ENCODE assay signal across 29 cellular contexts in the genomic region with DNA sequence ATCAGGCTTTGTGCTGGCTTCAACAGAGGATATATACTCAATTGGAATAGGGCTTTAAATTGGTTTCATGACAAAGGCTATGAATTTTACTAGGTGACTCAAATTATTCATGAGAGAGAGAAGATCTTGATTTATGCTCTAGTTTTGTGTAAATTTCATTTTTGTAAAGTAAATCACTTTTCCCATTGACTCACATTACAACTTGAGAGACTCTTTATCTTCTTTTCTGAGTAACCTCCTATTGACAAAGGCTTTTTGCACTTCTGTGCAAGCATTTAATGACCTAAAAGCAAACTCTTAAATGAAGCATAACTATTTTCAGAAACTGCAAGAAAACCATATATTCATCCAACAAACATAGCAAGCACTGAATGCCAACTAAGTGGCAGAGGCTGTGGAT.
"Had no signal": no experiment of that assay in that cellular context is flagged by ENCODE, and none has a peak within 500 bp of the region (broad histone marks: within the 10 kb centered on the region; RNA-seq: fewer than 3 reads in every experiment).

No MANE protein-coding gene starts in this region.

- ATAC-seq: stimulated activated effector memory CD8-positive, alpha-beta T cell treated with anti-CD3 and anti-CD28 coated beads, Interleukin-12 subunit alpha, Interleukin-12 subunit beta, amount 100 ng/mL, for 72 hours; stimulated activated memory B cell treated with anti-CD40 and anti-IgM and Interleukin-4, amounts not matched to agents 10 μg/mL and 1 μg/mL and 100 μg/mL, for 72 hours; stimulated activated naive B cell treated with anti-CD40 and anti-IgM and Interleukin-4, amounts not matched to agents 10 μg/mL and 1 μg/mL and 100 μg/mL, for 72 hours; stimulated activated naive CD8-positive, alpha-beta T cell treated with anti-CD3 and anti-CD28 coated beads, Interleukin-15, amount 100 ng/mL, for 72 hours; stimulated activated naive CD8-positive, alpha-beta T cell treated with anti-CD3 and anti-CD28 coated beads, Interleukin-15, Interleukin-2, amounts not matched to agents 100 U/mL and 50 U/mL, for 24 hours; upper lobe of right lung had no signal

- H3K4me1 ChIP-seq: suprapubic skin, testis, thyroid gland, tibial artery, tibial nerve, transverse colon, upper lobe of left lung, upper lobe of right lung, uterus, vagina had no signal

- H3K27me3 ChIP-seq: stomach, suprapubic skin, testis, thyroid gland, tibial artery, tibial nerve, transverse colon, upper lobe of left lung, upper lobe of right lung, uterus, vagina had no signal

- H3K36me3 Mint-ChIP-seq: stimulated activated effector memory CD8-positive, alpha-beta T cell treated with anti-CD3 and anti-CD28 coated beads, Interleukin-12 subunit alpha, Interleukin-12 subunit beta, amount 100 ng/mL, for 72 hours; stimulated activated memory B cell treated with anti-CD40 and anti-IgM and Interleukin-4, amounts not matched to agents 10 μg/mL and 1 μg/mL and 100 μg/mL, for 72 hours; stimulated activated naive B cell treated with anti-CD40 and anti-IgM and Interleukin-4, amounts not matched to agents 10 μg/mL and 1 μg/mL and 100 μg/mL, for 72 hours; type B pancreatic cell had no signal

- H3K4me1 Mint-ChIP-seq: stimulated activated effector memory CD8-positive, alpha-beta T cell treated with anti-CD3 and anti-CD28 coated beads, Interleukin-12 subunit alpha, Interleukin-12 subunit beta, amount 100 ng/mL, for 72 hours; stimulated activated memory B cell treated with anti-CD40 and anti-IgM and Interleukin-4, amounts not matched to agents 10 μg/mL and 1 μg/mL and 100 μg/mL, for 72 hours; stimulated activated naive B cell treated with anti-CD40 and anti-IgM and Interleukin-4, amounts not matched to agents 10 μg/mL and 1 μg/mL and 100 μg/mL, for 72 hours; stimulated activated naive CD8-positive, alpha-beta T cell treated with anti-CD3 and anti-CD28 coated beads, Interleukin-15, amount 100 ng/mL, for 72 hours had no signal

- H3K9me3 ChIP-seq: stomach, suprapubic skin, testis, thoracic aorta, thyroid gland, tibial artery, transverse colon, upper lobe of left lung, upper lobe of right lung, uterus, vagina had no signal

- H3K36me3 ChIP-seq: stomach, suprapubic skin, thoracic aorta, thyroid gland, tibial artery, tibial nerve, transverse colon, upper lobe of left lung, upper lobe of right lung, uterus, vagina had no signal

- H3K9me3 Mint-ChIP-seq: stimulated activated effector memory CD8-positive, alpha-beta T cell treated with anti-CD3 and anti-CD28 coated beads, Interleukin-12 subunit alpha, Interleukin-12 subunit beta, amount 100 ng/mL, for 72 hours; stimulated activated memory B cell treated with anti-CD40 and anti-IgM and Interleukin-4, amounts not matched to agents 10 μg/mL and 1 μg/mL and 100 μg/mL, for 72 hours; stimulated activated naive CD8-positive, alpha-beta T cell treated with anti-CD3 and anti-CD28 coated beads, Interleukin-15, Interleukin-2, amounts not matched to agents 100 ng/mL and 50 ng/mL, for 24 hours; type B pancreatic cell had no signal

- H3K4me3 Mint-ChIP-seq: stimulated activated effector memory CD8-positive, alpha-beta T cell treated with anti-CD3 and anti-CD28 coated beads, Interleukin-12 subunit alpha, Interleukin-12 subunit beta, amount 100 ng/mL, for 72 hours; stimulated activated memory B cell treated with anti-CD40 and anti-IgM and Interleukin-4, amounts not matched to agents 10 μg/mL and 1 μg/mL and 100 μg/mL, for 72 hours; stimulated activated naive B cell treated with anti-CD40 and anti-IgM and Interleukin-4, amounts not matched to agents 10 μg/mL and 1 μg/mL and 100 μg/mL, for 72 hours; stimulated activated naive CD8-positive, alpha-beta T cell treated with anti-CD3 and anti-CD28 coated beads, Interleukin-15, amount 100 ng/mL, for 72 hours; stimulated activated naive CD8-positive, alpha-beta T cell treated with anti-CD3 and anti-CD28 coated beads, Interleukin-15, Interleukin-2, amounts not matched to agents 100 ng/mL and 50 ng/mL, for 24 hours; type B pancreatic cell had no signal

- FAIRE-seq: urothelium cell line had no signal

- H3K27ac Mint-ChIP-seq: stimulated activated effector memory CD8-positive, alpha-beta T cell treated with anti-CD3 and anti-CD28 coated beads, Interleukin-12 subunit alpha, Interleukin-12 subunit beta, amount 100 ng/mL, for 72 hours; stimulated activated memory B cell treated with anti-CD40 and anti-IgM and Interleukin-4, amounts not matched to agents 10 μg/mL and 1 μg/mL and 100 μg/mL, for 72 hours; stimulated activated naive B cell treated with anti-CD40 and anti-IgM and Interleukin-4, amounts not matched to agents 10 μg/mL and 1 μg/mL and 100 μg/mL, for 72 hours; stimulated activated naive CD8-positive, alpha-beta T cell treated with anti-CD3 and anti-CD28 coated beads, Interleukin-15, amount 100 ng/mL, for 72 hours; stimulated activated naive CD8-positive, alpha-beta T cell treated with anti-CD3 and anti-CD28 coated beads, Interleukin-15, Interleukin-2, amounts not matched to agents 100 ng/mL and 50 ng/mL, for 24 hours; type B pancreatic cell had no signal

- DNase-seq: stimulated activated CD4-positive, alpha-beta T cell treated with anti-CD3 and anti-CD28 coated beads, Interleukin-2, amount 100 ng/mL, for 48 hours; stimulated activated CD4-positive, alpha-beta T cell treated with anti-CD3 and anti-CD28 coated beads, Interleukin-4, amount 100 ng/mL, for 1 hour; stimulated activated CD4-positive, alpha-beta T cell treated with anti-CD3 and anti-CD28 coated beads, Interleukin-4, amount 100 ng/mL, for 24 hours; stimulated activated CD4-positive, alpha-beta T cell treated with anti-CD3 and anti-CD28 coated beads, Interleukin-4, amount 100 ng/mL, for 4 hours; stimulated activated CD8-positive, alpha-beta memory T cell treated with anti-CD3 and anti-CD28 coated beads, Interleukin-4, amount 100 ng/mL, for 48 hours; stimulated activated naive B cell treated with anti-CD40 and anti-IgM and Interleukin-4, amounts not matched to agents 10 μg/mL and 1 μg/mL and 100 μg/mL, for 72 hours; stimulated activated naive CD4-positive, alpha-beta T cell; stimulated activated naive CD4-positive, alpha-beta T cell treated with Interleukin-2 at 50 U/mL for 16 hours; stimulated activated naive CD8-positive, alpha-beta T cell treated with anti-CD3 and anti-CD28 coated beads, Interleukin-15, amount 100 ng/mL, for 72 hours; stimulated activated naive CD8-positive, alpha-beta T cell treated with anti-CD3 and anti-CD28 coated beads, Interleukin-15, Interleukin-2, amounts not matched to agents 100 U/mL and 50 U/mL, for 24 hours; stomach; substantia nigra; testis; thyroid gland; tibial artery; transverse colon; trophoblast cell; upper lobe of left lung; upper lobe of right lung; uterus had no signal

- H3K4me3 ChIP-seq: stomach, suprapubic skin, testis, thoracic aorta, thyroid gland, tibial artery, tibial nerve, transverse colon, upper lobe of left lung, upper lobe of right lung, uterus, vagina had no signal

- H3K27me3 Mint-ChIP-seq: stimulated activated naive CD8-positive, alpha-beta T cell treated with anti-CD3 and anti-CD28 coated beads, Interleukin-15, amount 100 ng/mL, for 72 hours; type B pancreatic cell had no signal

- H3K27ac ChIP-seq: stomach, suprapubic skin, testis, thoracic aorta, thyroid gland, tibial artery, tibial nerve, transverse colon, upper lobe of left lung, upper lobe of right lung, uterus, vagina had no signal
